Comparison of ENCODE assay signal across 1 cellular context in the genomic region with DNA sequence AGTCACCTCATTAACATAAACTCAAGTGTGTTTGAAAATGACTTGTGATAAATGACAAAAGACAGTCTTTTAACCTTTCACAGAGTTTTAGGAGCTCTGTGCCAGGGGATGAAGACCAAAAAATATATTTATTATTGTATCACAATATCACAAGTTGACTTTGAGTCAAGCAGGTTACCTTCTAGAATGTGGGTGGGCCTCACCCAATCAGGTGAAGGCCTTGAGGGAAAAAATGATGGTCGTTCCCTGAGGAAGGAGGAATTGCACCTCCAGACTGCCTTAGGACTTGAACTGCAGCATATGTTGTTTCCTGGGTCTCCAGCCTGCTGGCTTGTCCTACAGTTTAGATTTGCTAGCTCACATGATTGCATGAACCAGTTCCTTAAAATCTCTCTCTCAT.
TF ChIP-seq lines count a peak whose summit lies in the region.

No MANE protein-coding gene starts in this region.

TF ChIP-seq in WTC11, 78 proteins besides CTCF, POLR2A, EP300 and RAD21:
- TF ChIP-seq, protein P1, sequence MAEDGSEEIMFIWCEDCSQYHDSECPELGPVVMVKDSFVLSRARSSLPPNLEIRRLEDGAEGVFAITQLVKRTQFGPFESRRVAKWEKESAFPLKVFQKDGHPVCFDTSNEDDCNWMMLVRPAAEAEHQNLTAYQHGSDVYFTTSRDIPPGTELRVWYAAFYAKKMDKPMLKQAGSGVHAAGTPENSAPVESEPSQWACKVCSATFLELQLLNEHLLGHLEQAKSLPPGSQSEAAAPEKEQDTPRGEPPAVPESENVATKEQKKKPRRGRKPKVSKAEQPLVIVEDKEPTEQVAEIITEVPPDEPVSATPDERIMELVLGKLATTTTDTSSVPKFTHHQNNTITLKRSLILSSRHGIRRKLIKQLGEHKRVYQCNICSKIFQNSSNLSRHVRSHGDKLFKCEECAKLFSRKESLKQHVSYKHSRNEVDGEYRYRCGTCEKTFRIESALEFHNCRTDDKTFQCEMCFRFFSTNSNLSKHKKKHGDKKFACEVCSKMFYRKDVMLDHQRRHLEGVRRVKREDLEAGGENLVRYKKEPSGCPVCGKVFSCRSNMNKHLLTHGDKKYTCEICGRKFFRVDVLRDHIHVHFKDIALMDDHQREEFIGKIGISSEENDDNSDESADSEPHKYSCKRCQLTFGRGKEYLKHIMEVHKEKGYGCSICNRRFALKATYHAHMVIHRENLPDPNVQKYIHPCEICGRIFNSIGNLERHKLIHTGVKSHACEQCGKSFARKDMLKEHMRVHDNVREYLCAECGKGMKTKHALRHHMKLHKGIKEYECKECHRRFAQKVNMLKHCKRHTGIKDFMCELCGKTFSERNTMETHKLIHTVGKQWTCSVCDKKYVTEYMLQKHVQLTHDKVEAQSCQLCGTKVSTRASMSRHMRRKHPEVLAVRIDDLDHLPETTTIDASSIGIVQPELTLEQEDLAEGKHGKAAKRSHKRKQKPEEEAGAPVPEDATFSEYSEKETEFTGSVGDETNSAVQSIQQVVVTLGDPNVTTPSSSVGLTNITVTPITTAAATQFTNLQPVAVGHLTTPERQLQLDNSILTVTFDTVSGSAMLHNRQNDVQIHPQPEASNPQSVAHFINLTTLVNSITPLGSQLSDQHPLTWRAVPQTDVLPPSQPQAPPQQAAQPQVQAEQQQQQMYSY (CRISPR knock-in tag; IDR thresholded peaks at IDR 0.05), result no peak
- no peak for TF ChIP-seq TCF7 (CRISPR knock-in tag; IDR thresholded peaks at IDR 0.05; ENCODE audit: low read depth)
- TF ChIP-seq, protein P2, sequence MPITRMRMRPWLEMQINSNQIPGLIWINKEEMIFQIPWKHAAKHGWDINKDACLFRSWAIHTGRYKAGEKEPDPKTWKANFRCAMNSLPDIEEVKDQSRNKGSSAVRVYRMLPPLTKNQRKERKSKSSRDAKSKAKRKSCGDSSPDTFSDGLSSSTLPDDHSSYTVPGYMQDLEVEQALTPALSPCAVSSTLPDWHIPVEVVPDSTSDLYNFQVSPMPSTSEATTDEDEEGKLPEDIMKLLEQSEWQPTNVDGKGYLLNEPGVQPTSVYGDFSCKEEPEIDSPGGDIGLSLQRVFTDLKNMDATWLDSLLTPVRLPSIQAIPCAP (CRISPR knock-in tag; IDR thresholded peaks at IDR 0.05), result no peak
- TF ChIP-seq, protein P3, sequence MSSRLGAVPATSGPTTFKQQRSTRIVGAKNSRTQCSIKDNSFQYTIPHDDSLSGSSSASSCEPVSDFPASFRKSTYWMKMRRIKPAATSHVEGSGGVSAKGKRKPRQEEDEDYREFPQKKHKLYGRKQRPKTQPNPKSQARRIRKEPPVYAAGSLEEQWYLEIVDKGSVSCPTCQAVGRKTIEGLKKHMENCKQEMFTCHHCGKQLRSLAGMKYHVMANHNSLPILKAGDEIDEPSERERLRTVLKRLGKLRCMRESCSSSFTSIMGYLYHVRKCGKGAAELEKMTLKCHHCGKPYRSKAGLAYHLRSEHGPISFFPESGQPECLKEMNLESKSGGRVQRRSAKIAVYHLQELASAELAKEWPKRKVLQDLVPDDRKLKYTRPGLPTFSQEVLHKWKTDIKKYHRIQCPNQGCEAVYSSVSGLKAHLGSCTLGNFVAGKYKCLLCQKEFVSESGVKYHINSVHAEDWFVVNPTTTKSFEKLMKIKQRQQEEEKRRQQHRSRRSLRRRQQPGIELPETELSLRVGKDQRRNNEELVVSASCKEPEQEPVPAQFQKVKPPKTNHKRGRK (CRISPR knock-in tag; IDR thresholded peaks at IDR 0.05; ENCODE audit: borderline replicate concordance), result no peak
- TF ChIP-seq ZNF671 (CRISPR knock-in tag; IDR thresholded peaks at IDR 0.05), result no peak
- TF ChIP-seq GTF2I (CRISPR knock-in tag; conservative IDR thresholded peaks at IDR 0.05), result 0 out of 2 replicates have a peak, but pooled peaks have one; percentile 52
- no peak for TF ChIP-seq SOX15 (CRISPR knock-in tag; IDR thresholded peaks at IDR 0.05)
- TF ChIP-seq, protein P4, sequence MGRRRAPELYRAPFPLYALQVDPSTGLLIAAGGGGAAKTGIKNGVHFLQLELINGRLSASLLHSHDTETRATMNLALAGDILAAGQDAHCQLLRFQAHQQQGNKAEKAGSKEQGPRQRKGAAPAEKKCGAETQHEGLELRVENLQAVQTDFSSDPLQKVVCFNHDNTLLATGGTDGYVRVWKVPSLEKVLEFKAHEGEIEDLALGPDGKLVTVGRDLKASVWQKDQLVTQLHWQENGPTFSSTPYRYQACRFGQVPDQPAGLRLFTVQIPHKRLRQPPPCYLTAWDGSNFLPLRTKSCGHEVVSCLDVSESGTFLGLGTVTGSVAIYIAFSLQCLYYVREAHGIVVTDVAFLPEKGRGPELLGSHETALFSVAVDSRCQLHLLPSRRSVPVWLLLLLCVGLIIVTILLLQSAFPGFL (CRISPR knock-in tag; IDR thresholded peaks at IDR 0.05; ENCODE audit: borderline replicate concordance), result no peak
